ENCODE assay signal across 16 cellular contexts in the genomic region with DNA sequence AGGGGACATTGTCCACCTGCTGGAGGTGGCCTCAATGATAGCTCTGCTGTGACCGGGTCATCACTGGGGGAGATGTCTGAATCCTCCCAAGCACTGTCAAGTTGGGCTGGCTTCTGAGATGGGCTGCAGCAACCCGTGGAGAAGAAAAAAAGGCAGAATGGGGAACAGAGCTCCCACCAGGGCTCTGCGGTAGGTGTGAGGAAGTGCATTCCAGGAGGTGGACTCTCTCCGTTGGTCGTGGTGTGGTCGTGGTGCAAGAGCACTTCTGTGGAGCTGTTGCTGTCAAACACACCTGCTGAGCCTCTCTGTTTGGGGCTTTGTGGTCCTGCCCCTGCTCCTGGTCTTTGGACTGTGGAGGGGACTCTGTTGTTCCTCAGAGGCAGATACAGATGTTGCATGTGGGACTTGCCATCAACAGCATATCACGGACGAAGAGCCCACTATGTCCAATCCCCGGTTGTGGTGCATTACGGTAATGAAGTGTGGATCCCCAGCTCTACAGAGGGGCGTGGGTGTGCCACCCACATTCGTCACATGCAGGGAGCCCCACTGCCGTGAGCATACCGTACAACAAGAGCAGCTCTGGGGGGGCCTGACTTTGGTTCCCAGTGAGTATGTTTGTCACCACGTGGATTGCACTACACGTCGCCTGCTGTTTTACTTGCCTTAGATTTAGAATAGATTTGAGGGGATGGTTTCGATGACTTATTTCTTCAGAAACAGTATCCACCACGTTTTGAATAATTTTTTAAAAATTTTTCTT. TPM values are rescaled to one million over a fixed set of nuclear protein-coding genes. Genes with fewer than 3 reads are reported as not detected.
"Had no signal": no experiment of that assay in that cellular context is flagged by ENCODE, and none has a peak within 500 bp of the region (broad histone marks: within the 10 kb centered on the region; RNA-seq: fewer than 3 reads in every experiment).

No MANE protein-coding gene starts in this region.

- H3K27ac ChIP-seq: ascending aorta, dorsolateral prefrontal cortex, gastrocnemius medialis, heart left ventricle, lower lobe of right lung, sigmoid colon had no signal

- FAIRE-seq: bronchial epithelial cell had no signal

- H3K4me1 ChIP-seq: ascending aorta, gastrocnemius medialis, heart left ventricle, lower lobe of right lung had no signal

- H3K27me3 ChIP-seq: ascending aorta, dorsolateral prefrontal cortex, gastrocnemius medialis, sigmoid colon had no signal

- ATAC-seq: activated CD4-positive, CD25-positive, alpha-beta regulatory T cell treated with anti-CD3 and anti-CD28 coated beads, Interleukin-2, amount 50 U/mL, for 24 hours; activated T-helper 17 cell treated with anti-CD3 and anti-CD28 coated beads, Interleukin-2, amount 50 U/mL, for 72 hours; gastrocnemius medialis; heart left ventricle; left colon; lower lobe of right lung had no signal

- H3K27ac Mint-ChIP-seq: activated naive CD4-positive, alpha-beta T cell treated with anti-CD3 and anti-CD28 coated beads for 36 hours; activated T-helper 17 cell treated with anti-CD3 and anti-CD28 coated beads, Interleukin-2, amount 50 U/mL, for 72 hours; immature natural killer cell; mesothelial cell of epicardium; nephron progenitor cell had no signal

- H3K9me3 ChIP-seq: ascending aorta, gastrocnemius medialis, heart left ventricle, lower lobe of right lung, sigmoid colon had no signal

- H3K4me1 Mint-ChIP-seq: activated T-helper 17 cell treated with anti-CD3 and anti-CD28 coated beads, Interleukin-2, amount 50 U/mL, for 72 hours; immature natural killer cell had no signal

- DNase-seq: activated naive CD4-positive, alpha-beta T cell treated with anti-CD3 and anti-CD28 coated beads for 36 hours; erythroblast; heart left ventricle; immature natural killer cell; lower lobe of right lung; nephron progenitor cell; stimulated activated CD4-positive, alpha-beta T cell treated with anti-CD3 and anti-CD28 coated beads, Interleukin-1b, Interleukin-23, amount 100 ng/mL, for 48 hours had no signal

- H3K4me3 Mint-ChIP-seq: activated naive CD4-positive, alpha-beta T cell treated with anti-CD3 and anti-CD28 coated beads for 36 hours; activated T-helper 17 cell treated with anti-CD3 and anti-CD28 coated beads, Interleukin-2, amount 50 U/mL, for 72 hours; immature natural killer cell; mesothelial cell of epicardium; nephron progenitor cell had no signal

- H3K4me3 ChIP-seq: ascending aorta, dorsolateral prefrontal cortex, gastrocnemius medialis, heart left ventricle, lower lobe of right lung, sigmoid colon had no signal

- H3K36me3 ChIP-seq: ascending aorta, gastrocnemius medialis, heart left ventricle, lower lobe of right lung, sigmoid colon had no signal

- H3K9me3 Mint-ChIP-seq: activated naive CD4-positive, alpha-beta T cell treated with anti-CD3 and anti-CD28 coated beads for 36 hours; activated T-helper 17 cell treated with anti-CD3 and anti-CD28 coated beads, Interleukin-2, amount 50 U/mL, for 72 hours; mesothelial cell of epicardium; nephron progenitor cell had no signal

- H3K36me3 Mint-ChIP-seq: immature natural killer cell, mesothelial cell of epicardium had no signal

RNA-seq across cellular contexts. Expression of a gene that starts 36.0 kb away (rescaled TPM):
- total RNA-seq: activated T-helper 17 cell treated with anti-CD3 and anti-CD28 coated beads, Interleukin-2, amount 50 U/mL, for 72 hours had no signal
- polyA plus RNA-seq: immature natural killer cell had no signal
